In the genomic region with DNA sequence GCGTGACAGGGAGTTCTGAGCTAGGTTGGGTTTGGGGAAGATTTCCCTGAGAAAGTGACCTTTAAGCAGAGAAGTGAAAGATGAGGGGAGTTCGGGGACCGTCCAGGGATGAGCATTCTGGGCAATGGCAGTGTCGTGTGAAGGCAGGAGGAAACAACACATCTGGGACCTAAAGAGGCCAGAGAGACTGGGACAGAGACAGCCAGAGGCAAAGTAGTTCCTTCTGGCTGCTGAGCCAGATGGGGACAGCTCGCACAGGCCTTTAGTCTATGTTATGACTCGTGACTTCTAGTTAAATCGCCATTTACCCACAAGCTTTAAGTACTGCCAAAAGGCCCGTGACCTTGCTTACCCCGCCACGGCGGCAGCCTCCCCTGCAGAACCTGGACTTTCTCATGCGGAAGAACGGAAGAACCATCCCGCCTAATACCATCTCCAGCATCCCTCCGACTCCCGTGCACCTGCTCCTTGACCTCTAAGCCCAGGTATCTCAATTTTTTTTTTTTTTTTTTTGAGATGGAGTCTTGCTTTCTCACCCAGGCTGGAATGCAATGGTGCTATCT, we compare ENCODE assay signal across 1 cellular context.
TF ChIP-seq lines count a peak whose summit lies in the region.

No MANE protein-coding gene starts in this region.

TF ChIP-seq in WTC11, 78 proteins besides CTCF, POLR2A, EP300 and RAD21 (continued from another document):
- TF ChIP-seq, protein P1, sequence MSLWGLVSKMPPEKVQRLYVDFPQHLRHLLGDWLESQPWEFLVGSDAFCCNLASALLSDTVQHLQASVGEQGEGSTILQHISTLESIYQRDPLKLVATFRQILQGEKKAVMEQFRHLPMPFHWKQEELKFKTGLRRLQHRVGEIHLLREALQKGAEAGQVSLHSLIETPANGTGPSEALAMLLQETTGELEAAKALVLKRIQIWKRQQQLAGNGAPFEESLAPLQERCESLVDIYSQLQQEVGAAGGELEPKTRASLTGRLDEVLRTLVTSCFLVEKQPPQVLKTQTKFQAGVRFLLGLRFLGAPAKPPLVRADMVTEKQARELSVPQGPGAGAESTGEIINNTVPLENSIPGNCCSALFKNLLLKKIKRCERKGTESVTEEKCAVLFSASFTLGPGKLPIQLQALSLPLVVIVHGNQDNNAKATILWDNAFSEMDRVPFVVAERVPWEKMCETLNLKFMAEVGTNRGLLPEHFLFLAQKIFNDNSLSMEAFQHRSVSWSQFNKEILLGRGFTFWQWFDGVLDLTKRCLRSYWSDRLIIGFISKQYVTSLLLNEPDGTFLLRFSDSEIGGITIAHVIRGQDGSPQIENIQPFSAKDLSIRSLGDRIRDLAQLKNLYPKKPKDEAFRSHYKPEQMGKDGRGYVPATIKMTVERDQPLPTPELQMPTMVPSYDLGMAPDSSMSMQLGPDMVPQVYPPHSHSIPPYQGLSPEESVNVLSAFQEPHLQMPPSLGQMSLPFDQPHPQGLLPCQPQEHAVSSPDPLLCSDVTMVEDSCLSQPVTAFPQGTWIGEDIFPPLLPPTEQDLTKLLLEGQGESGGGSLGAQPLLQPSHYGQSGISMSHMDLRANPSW (CRISPR knock-in tag; conservative IDR thresholded peaks at IDR 0.05; ENCODE audit: low read depth): no peak
